Comparison of ENCODE assay signal across 26 cellular contexts in genomic region chr2:234514099-234514498, GRCh38.
"Had no signal": no experiment of that assay in that cellular context is flagged by ENCODE, and none has a peak within 500 bp of the region (broad histone marks: within the 10 kb centered on the region; RNA-seq: fewer than 3 reads in every experiment).

No MANE protein-coding gene starts in this region.

- FAIRE-seq: TTC549 had no signal

- DNase-seq: activated CD4-positive, CD25-positive, alpha-beta regulatory T cell; activated CD8-positive, alpha-beta memory T cell treated with anti-CD3 and anti-CD28 coated beads, Interleukin-2, amount 50 U/mL, for 48 hours; activated CD8-positive, alpha-beta T cell treated with anti-CD3 and anti-CD28 coated beads, Interleukin-2, amount 10 ng/mL, durations not matched to agents 7 days and 5 days; activated effector memory CD4-positive, alpha-beta T cell treated with Interleukin-2 at 50 U/mL for 16 hours; activated naive CD4-positive, alpha-beta T cell; activated T-cell treated with anti-CD3 and anti-CD28 coated beads, Interleukin-2, amount 50 U/mL, for 1 hour; aorta; body of pancreas; central memory CD4-positive, alpha-beta T cell; Karpas-422; NCI-H1048; NCI-H1930; NCI-H2171; NCI-H510A; NCI-H526 treated with DMSO at 0.1 percent for 48 hours; NK-92 treated with Interleukin-12 subunit alpha and Interleukin-12 subunit beta, amount 100 ng/mL, for 24 hours; OCI-M1; RPMI8226; T-cell; T1000 had no signal

- H3K9me3 Mint-ChIP-seq: activated naive CD4-positive, alpha-beta T cell treated with anti-CD3 and anti-CD28 coated beads, Interleukin-2, amount 50 U/mL, for 24 hours; activated T-helper 1 cell treated with anti-CD3 and anti-CD28 coated beads, Interleukin-12 subunit alpha, Interleukin-12 subunit beta, Interleukin-2, Interleukin-4 antibody, amounts not matched to agents 30 ng/mL and 10 ng/mL and 1 ng/mL, durations not matched to agents 14 hours and 24 hours and 36 hours; T-cell had no signal

- H3K27me3 Mint-ChIP-seq: activated naive CD4-positive, alpha-beta T cell treated with anti-CD3 and anti-CD28 coated beads, Interleukin-2, amount 50 U/mL, for 24 hours had no signal

- H3K36me3 Mint-ChIP-seq: activated naive CD4-positive, alpha-beta T cell treated with anti-CD3 and anti-CD28 coated beads, Interleukin-2, amount 50 U/mL, for 24 hours; T-cell had no signal

- ATAC-seq: activated CD8-positive, alpha-beta T cell treated with anti-CD3 and anti-CD28 coated beads, Interleukin-2, amount 10 ng/mL, durations not matched to agents 7 days and 5 days; body of pancreas; Panc1; T-cell had no signal

- H3K9me3 ChIP-seq: body of pancreas had no signal

- H3K4me1 Mint-ChIP-seq: T-cell had no signal

- H3K4me3 ChIP-seq: body of pancreas, SK-N-MC had no signal

- H3K27ac ChIP-seq: body of pancreas, SK-N-MC, VCaP had no signal

- H3K27me3 ChIP-seq: body of pancreas had no signal

- H3K27ac Mint-ChIP-seq: activated CD8-positive, alpha-beta T cell treated with anti-CD3 and anti-CD28 coated beads, Interleukin-2, amount 10 ng/mL, durations not matched to agents 7 days and 5 days; activated naive CD4-positive, alpha-beta T cell treated with anti-CD3 and anti-CD28 coated beads, Interleukin-2, amount 50 U/mL, for 24 hours; activated T-helper 1 cell treated with anti-CD3 and anti-CD28 coated beads, Interleukin-12 subunit alpha, Interleukin-12 subunit beta, Interleukin-2, Interleukin-4 antibody, amounts not matched to agents 30 ng/mL and 10 ng/mL and 1 ng/mL, durations not matched to agents 14 hours and 24 hours and 36 hours; T-cell had no signal

- H3K4me1 ChIP-seq: body of pancreas had no signal

- H3K4me3 Mint-ChIP-seq: activated CD8-positive, alpha-beta T cell treated with anti-CD3 and anti-CD28 coated beads, Interleukin-2, amount 10 ng/mL, durations not matched to agents 7 days and 5 days; activated naive CD4-positive, alpha-beta T cell treated with anti-CD3 and anti-CD28 coated beads, Interleukin-2, amount 50 U/mL, for 24 hours; activated T-helper 1 cell treated with anti-CD3 and anti-CD28 coated beads, Interleukin-12 subunit alpha, Interleukin-12 subunit beta, Interleukin-2, Interleukin-4 antibody, amounts not matched to agents 30 ng/mL and 10 ng/mL and 1 ng/mL, durations not matched to agents 14 hours and 24 hours and 36 hours; T-cell had no signal
